In genomic region chr5:111754190-111754589, GRCh38 we compare ENCODE assay signal across 2 cellular contexts.
TF ChIP-seq lines count a peak whose summit lies in the region.

No MANE protein-coding gene starts in this region.

TF ChIP-seq in SK-N-SH, 30 proteins besides CTCF, POLR2A, EP300 and RAD21 (continued from another document):
- TF ChIP-seq USF2 (IDR thresholded peaks at IDR 0.05; ENCODE audit: borderline replicate concordance, low read depth, low read length) (no peak), RCOR1 (IDR thresholded peaks at IDR 0.05; ENCODE audit: low read length) (no peak), TCF12 (IDR thresholded peaks at IDR 0.05) (no peak), FOXM1 (IDR thresholded peaks at IDR 0.05; ENCODE audit: low read depth) (no peak), EZH2phosphoT487 (IDR thresholded peaks at IDR 0.05; ENCODE audit: borderline replicate concordance, low read depth) (no peak), NFIC (IDR thresholded peaks at IDR 0.05; ENCODE audit: borderline replicate concordance) (no peak)
- TF ChIP-seq, protein P1, sequence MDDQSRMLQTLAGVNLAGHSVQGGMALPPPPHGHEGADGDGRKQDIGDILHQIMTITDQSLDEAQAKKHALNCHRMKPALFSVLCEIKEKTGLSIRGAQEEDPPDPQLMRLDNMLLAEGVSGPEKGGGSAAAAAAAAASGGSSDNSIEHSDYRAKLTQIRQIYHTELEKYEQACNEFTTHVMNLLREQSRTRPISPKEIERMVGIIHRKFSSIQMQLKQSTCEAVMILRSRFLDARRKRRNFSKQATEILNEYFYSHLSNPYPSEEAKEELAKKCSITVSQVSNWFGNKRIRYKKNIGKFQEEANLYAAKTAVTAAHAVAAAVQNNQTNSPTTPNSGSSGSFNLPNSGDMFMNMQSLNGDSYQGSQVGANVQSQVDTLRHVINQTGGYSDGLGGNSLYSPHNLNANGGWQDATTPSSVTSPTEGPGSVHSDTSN (IDR thresholded peaks at IDR 0.05): no peak
- TF ChIP-seq, protein P2, sequence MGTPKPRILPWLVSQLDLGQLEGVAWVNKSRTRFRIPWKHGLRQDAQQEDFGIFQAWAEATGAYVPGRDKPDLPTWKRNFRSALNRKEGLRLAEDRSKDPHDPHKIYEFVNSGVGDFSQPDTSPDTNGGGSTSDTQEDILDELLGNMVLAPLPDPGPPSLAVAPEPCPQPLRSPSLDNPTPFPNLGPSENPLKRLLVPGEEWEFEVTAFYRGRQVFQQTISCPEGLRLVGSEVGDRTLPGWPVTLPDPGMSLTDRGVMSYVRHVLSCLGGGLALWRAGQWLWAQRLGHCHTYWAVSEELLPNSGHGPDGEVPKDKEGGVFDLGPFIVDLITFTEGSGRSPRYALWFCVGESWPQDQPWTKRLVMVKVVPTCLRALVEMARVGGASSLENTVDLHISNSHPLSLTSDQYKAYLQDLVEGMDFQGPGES (IDR thresholded peaks at IDR 0.05; ENCODE audit: low read depth, low read length): no peak
TF ChIP-seq in SK-N-SH: peak in this region for 0.

TF ChIP-seq in SK-N-SH treated with all-trans-retinoic acid at 6 μM for 48 hours, 23 proteins besides CTCF, POLR2A, EP300 and RAD21 (continued from another document):
- TF ChIP-seq CSRNP3 (CRISPR knock-in tag; IDR thresholded peaks at IDR 0.05) (no peak), TCF4 (CRISPR knock-in tag; IDR thresholded peaks at IDR 0.05; ENCODE audit: borderline replicate concordance) (no peak), ESRRG (CRISPR knock-in tag; IDR thresholded peaks at IDR 0.05) (no peak), RARB (CRISPR knock-in tag; IDR thresholded peaks at IDR 0.05) (no peak), ZNF70 (CRISPR knock-in tag; IDR thresholded peaks at IDR 0.05) (no peak), PPARA (CRISPR knock-in tag; IDR thresholded peaks at IDR 0.05; ENCODE audit: borderline replicate concordance) (no peak), ISL1 (CRISPR knock-in tag; IDR thresholded peaks at IDR 0.05) (no peak), TOX (CRISPR knock-in tag; IDR thresholded peaks at IDR 0.05; ENCODE audit: borderline replicate concordance) (no peak)
- TF ChIP-seq, protein P3, sequence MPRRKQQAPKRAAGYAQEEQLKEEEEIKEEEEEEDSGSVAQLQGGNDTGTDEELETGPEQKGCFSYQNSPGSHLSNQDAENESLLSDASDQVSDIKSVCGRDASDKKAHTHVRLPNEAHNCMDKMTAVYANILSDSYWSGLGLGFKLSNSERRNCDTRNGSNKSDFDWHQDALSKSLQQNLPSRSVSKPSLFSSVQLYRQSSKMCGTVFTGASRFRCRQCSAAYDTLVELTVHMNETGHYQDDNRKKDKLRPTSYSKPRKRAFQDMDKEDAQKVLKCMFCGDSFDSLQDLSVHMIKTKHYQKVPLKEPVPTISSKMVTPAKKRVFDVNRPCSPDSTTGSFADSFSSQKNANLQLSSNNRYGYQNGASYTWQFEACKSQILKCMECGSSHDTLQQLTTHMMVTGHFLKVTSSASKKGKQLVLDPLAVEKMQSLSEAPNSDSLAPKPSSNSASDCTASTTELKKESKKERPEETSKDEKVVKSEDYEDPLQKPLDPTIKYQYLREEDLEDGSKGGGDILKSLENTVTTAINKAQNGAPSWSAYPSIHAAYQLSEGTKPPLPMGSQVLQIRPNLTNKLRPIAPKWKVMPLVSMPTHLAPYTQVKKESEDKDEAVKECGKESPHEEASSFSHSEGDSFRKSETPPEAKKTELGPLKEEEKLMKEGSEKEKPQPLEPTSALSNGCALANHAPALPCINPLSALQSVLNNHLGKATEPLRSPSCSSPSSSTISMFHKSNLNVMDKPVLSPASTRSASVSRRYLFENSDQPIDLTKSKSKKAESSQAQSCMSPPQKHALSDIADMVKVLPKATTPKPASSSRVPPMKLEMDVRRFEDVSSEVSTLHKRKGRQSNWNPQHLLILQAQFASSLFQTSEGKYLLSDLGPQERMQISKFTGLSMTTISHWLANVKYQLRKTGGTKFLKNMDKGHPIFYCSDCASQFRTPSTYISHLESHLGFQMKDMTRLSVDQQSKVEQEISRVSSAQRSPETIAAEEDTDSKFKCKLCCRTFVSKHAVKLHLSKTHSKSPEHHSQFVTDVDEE (CRISPR knock-in tag; IDR thresholded peaks at IDR 0.05): no peak
